ENCODE assay signal across 12 cellular contexts in the genomic region with DNA sequence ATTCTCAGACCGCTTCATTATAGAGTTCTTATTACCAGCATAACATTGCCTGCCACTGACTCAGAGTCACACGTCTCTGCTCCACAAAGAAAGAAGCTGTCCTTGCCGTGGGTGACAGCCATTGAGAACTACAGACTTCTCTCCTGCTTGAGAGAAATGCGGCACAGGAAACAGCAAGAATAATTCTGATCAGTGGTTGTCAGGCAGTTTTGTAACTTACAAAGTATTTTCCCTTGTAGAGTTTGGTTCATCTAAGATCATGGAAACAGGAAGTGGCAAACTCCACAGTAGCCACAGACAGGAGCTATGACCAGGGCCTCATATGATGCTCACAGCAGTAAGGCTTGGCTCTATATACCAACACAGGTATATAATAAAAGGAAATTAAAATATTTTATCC. TPM values are rescaled to one million over a fixed set of nuclear protein-coding genes. Genes with fewer than 3 reads are reported as not detected.
DNase-seq lines count a peak whose midpoint lies in the region; ATAC-seq and TF ChIP-seq lines count a peak whose summit lies in the region.
"Had no signal": no experiment of that assay in that cellular context is flagged by ENCODE, and none has a peak within 500 bp of the region (broad histone marks: within the 10 kb centered on the region; RNA-seq: fewer than 3 reads in every experiment).

No MANE protein-coding gene starts in this region.

- H3K4me2 ChIP-seq in smooth muscle cell = no peak overlapping the region

- peaks cover 59% of the 10 kb centered on the region for H3K36me3 Mint-ChIP-seq in activated naive CD4-positive, alpha-beta T cell treated with anti-CD3 and anti-CD28 coated beads for 36 hours (ENCODE audit: low read depth)
- peaks cover 55% of the 10 kb centered on the region for H3K36me3 Mint-ChIP-seq in activated CD4-positive, alpha-beta memory T cell treated with anti-CD3 and anti-CD28 coated beads for 36 hours

- POLR2A ChIA-PET in activated CD4-positive, alpha-beta memory T cell treated with anti-CD3 and anti-CD28 coated beads for 36 hours (lab: Charles Lee) = no interaction called here

- no peak overlapping the region for H3K9ac ChIP-seq in smooth muscle cell (ENCODE audit: low read depth)

- H4K20me1 ChIP-seq in smooth muscle cell (ENCODE audit: low read depth) = no peaks in the 10 kb centered on the region

- peak overlapping the region; percentile 22 for H3K27ac ChIP-seq in smooth muscle cell (ENCODE audit: low read depth)
- H3K27ac ChIP-seq: C4-2B had no signal

- no peak overlapping the region for H3K4me3 ChIP-seq in smooth muscle cell

- WGBS in smooth muscle cell (ENCODE audit: low lambda C conversion rate) = 87% methylated on average over 4 of the region's 4 CpGs

- peak overlapping the region; percentile 82 for H3K27ac Mint-ChIP-seq in activated naive CD4-positive, alpha-beta T cell treated with anti-CD3 and anti-CD28 coated beads for 36 hours
- peak overlapping the region; percentile 81 for H3K27ac Mint-ChIP-seq in activated CD4-positive, alpha-beta memory T cell treated with anti-CD3 and anti-CD28 coated beads for 36 hours

- no peaks in the 10 kb centered on the region for H3F3A ChIP-seq in smooth muscle cell (ENCODE audit: low read depth)

- no peaks in the 10 kb centered on the region for H3K27me3 ChIP-seq in smooth muscle cell (ENCODE audit: low read depth)

- no peaks in the 10 kb centered on the region for H3K9me3 ChIP-seq in smooth muscle cell (replicated peaks; ENCODE audit: low read depth)

- no peak for TF ChIP-seq CTCF in smooth muscle cell (IDR thresholded peaks at IDR 0.05; ENCODE audit: borderline replicate concordance, insufficient read depth, poor library complexity, severe bottlenecking)

- peak; percentile 57 for ATAC-seq in HG03175 (IDR thresholded peaks at IDR 0.05; ENCODE audit: unreplicated experiment)

- H3K79me2 ChIP-seq in smooth muscle cell (ENCODE audit: low read depth) = no peaks in the 10 kb centered on the region

- intact Hi-C loops in activated naive CD4-positive, alpha-beta T cell treated with anti-CD3 and anti-CD28 coated beads for 36 hours (cut with micrococcal nuclease) = loop anchor here (1.0 kb wide), 1 partner anchor 143 kb away; a partner anchor contains a TSS
- intact Hi-C loops in activated CD4-positive, alpha-beta memory T cell treated with anti-CD3 and anti-CD28 coated beads for 36 hours (cut with micrococcal nuclease) = loop anchor here (1.0 to 2.0 kb wide), 2 partner anchors 109 to 144 kb away; a partner anchor contains a TSS

- no peaks in the 10 kb centered on the region for H3K4me1 ChIP-seq in smooth muscle cell (ENCODE audit: low read depth)

- no peak overlapping the region for H2AFZ ChIP-seq in smooth muscle cell (ENCODE audit: low read depth)

- H3K4me1 Mint-ChIP-seq in activated naive CD4-positive, alpha-beta T cell treated with anti-CD3 and anti-CD28 coated beads for 36 hours (ENCODE audit: low read depth) = peaks cover 23% of the 10 kb centered on the region
- peaks cover 23% of the 10 kb centered on the region for H3K4me1 Mint-ChIP-seq in activated CD4-positive, alpha-beta memory T cell treated with anti-CD3 and anti-CD28 coated beads for 36 hours (ENCODE audit: low read depth)

- no peaks in the 10 kb centered on the region for H3K27me3 Mint-ChIP-seq in activated naive CD4-positive, alpha-beta T cell treated with anti-CD3 and anti-CD28 coated beads for 36 hours (ENCODE audit: low read depth)
- H3K27me3 Mint-ChIP-seq in activated CD4-positive, alpha-beta memory T cell treated with anti-CD3 and anti-CD28 coated beads for 36 hours = no peaks in the 10 kb centered on the region
- H3K27me3 Mint-ChIP-seq: naive B cell had no signal

- no peaks in the 10 kb centered on the region for H3K36me3 ChIP-seq in smooth muscle cell (ENCODE audit: low read depth)

- no peak overlapping the region for H3K4me3 Mint-ChIP-seq in activated naive CD4-positive, alpha-beta T cell treated with anti-CD3 and anti-CD28 coated beads for 36 hours
- no peak overlapping the region for H3K4me3 Mint-ChIP-seq in activated CD4-positive, alpha-beta memory T cell treated with anti-CD3 and anti-CD28 coated beads for 36 hours
- H3K4me3 Mint-ChIP-seq: naive B cell had no signal

- peak; percentile 37 for DNase-seq in activated naive CD4-positive, alpha-beta T cell treated with anti-CD3 and anti-CD28 coated beads for 36 hours
- no peak for DNase-seq in activated naive CD4-positive, alpha-beta T cell treated with Interleukin-2 at 50 U/mL for 16 hours
- DNase-seq in activated CD4-positive, alpha-beta memory T cell treated with anti-CD3 and anti-CD28 coated beads for 36 hours = peak; percentile 33
- no peak for DNase-seq in smooth muscle cell (lab: John Stamatoyannopoulos, UW; ENCODE audit: unreplicated experiment)
- no peak for DNase-seq in kidney glomerular epithelial cell (lab: John Stamatoyannopoulos, UW)
- DNase-seq in HuH-7.5 (ENCODE audit: low spot score) = no peak
- no peak for DNase-seq in epidermal melanocyte (ENCODE audit: insufficient read length, low spot score)
- DNase-seq: dermis blood vessel endothelial cell, naive B cell had no signal

- no peaks in the 10 kb centered on the region for H3K9me3 Mint-ChIP-seq in activated naive CD4-positive, alpha-beta T cell treated with anti-CD3 and anti-CD28 coated beads for 36 hours
- no peaks in the 10 kb centered on the region for H3K9me3 Mint-ChIP-seq in activated CD4-positive, alpha-beta memory T cell treated with anti-CD3 and anti-CD28 coated beads for 36 hours
- H3K9me3 Mint-ChIP-seq: naive B cell had no signal

- CTCF ChIA-PET in activated naive CD4-positive, alpha-beta T cell treated with anti-CD3 and anti-CD28 coated beads for 36 hours (lab: Charles Lee) = no interaction called here
- CTCF ChIA-PET in activated CD4-positive, alpha-beta memory T cell treated with anti-CD3 and anti-CD28 coated beads for 36 hours (lab: Charles Lee) = interaction anchor here (1.0 kb wide), 1 partner anchor 93 kb away, joined by 3 read pairs; no protein-coding TSS in a partner anchor

RNA-seq across cellular contexts. Expression of a gene that starts 47.1 kb away (rescaled TPM):
- not detected for total RNA-seq in activated naive CD4-positive, alpha-beta T cell treated with anti-CD3 and anti-CD28 coated beads for 36 hours
- not detected for total RNA-seq in activated CD4-positive, alpha-beta memory T cell treated with anti-CD3 and anti-CD28 coated beads for 36 hours
- not detected in 2 replicates for total RNA-seq in smooth muscle cell
- polyA plus RNA-seq in smooth muscle cell = not detected in 2 replicates
- total RNA-seq: dermis blood vessel endothelial cell; T-helper 1 cell treated with Interleukin-12 subunit alpha and Interleukin-12 subunit beta and Interleukin-4 antibody, amounts not matched to agents 30 ng/mL and 1 ng/mL, for 36 hours had no signal

Comparison
In these comparisons a context has a peak if more than half of its experiments do, and no peak if none do; other contexts are left out.
1. DNase-seq: peak in activated naive CD4-positive, alpha-beta T cell treated with anti-CD3 and anti-CD28 coated beads for 36 hours (single experiment) and activated CD4-positive, alpha-beta memory T cell treated with anti-CD3 and anti-CD28 coated beads for 36 hours (single experiment); none in activated naive CD4-positive, alpha-beta T cell treated with Interleukin-2 at 50 U/mL for 16 hours (single experiment), smooth muscle cell (single experiment), kidney glomerular epithelial cell (single experiment), HuH-7.5 (single experiment) and epidermal melanocyte (single experiment).